Comparison of ENCODE assay signal across 8 cellular contexts in the genomic region with DNA sequence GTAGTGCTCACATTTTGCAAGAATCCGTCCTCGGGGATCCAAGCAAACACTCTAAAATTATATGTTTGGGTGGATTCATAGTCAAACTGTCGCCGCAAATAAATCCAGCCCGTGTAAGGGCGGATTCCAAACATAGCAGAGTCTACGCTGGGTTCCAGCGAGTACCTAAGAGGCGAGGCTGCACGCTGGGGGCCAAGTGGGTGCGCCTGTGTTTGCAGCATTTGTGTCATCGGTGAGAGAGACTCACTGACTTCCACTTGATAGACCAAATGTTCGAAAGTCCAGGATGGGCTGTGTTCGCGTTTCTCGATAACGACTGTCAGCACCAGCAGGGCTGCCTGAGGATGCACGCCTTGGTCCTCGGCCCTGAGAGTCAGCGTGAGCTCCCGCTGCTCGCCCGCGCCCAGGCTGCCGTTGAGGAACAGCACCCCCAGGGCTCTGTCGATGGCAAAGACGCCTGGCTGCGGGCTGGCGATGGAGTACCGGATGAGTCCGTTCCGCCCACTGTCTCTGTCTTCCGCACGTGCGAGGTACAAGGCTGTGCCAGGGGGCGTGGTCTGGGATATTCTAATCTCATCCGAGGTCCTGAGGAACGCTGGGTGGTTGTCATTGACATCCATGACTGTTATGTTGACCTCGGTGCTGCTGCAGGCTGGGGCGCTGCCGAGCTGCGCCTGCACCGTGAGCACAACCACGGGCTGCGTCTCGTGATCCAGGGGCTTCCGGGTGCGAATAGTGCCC.
DNase-seq lines count a peak whose midpoint lies in the region; ATAC-seq, FAIRE-seq and TF ChIP-seq lines count a peak whose summit lies in the region.

No MANE protein-coding gene starts in this region.

- DNase-seq in amygdala (lab: John Stamatoyannopoulos, UW) (peak in 46 of 56 donors; percentile 4 to 84 (median 42)), left colon (peak; percentile 25 to 39), prostate gland (ENCODE audit: low spot score) (no peak), RCC 7860 (ENCODE audit: low spot score) (no peak)
- peak; percentile 35 to 53 (median 53) for DNase-seq in stimulated activated CD4-positive, alpha-beta T cell treated with anti-CD3 and anti-CD28 coated beads, TNF-alpha, amount 100 ng/mL, for 48 hours (ENCODE audit: low read depth in 3 of 3)

- H3K4me3 ChIP-seq in prostate gland = no peak overlapping the region

- FAIRE-seq in RCC 7860 (lab: Jason Lieb, UNC) = no peak

- 30% methylated on average over 46 of the region's 48 CpGs for WGBS in prostate gland

- TF ChIP-seq POLR2A in prostate gland (IDR thresholded peaks at IDR 0.05) = no peak

- H3K9me3 ChIP-seq in prostate gland = no peaks in the 10 kb centered on the region

- peak overlapping the region; percentile 63 for H3K4me3 Mint-ChIP-seq in T-helper 1 cell treated with Interleukin-12 subunit alpha and Interleukin-12 subunit beta and Interleukin-4 antibody, amounts not matched to agents 30 μg/mL and 1 μg/mL, for 36 hours

- H3K9me3 Mint-ChIP-seq in T-helper 1 cell treated with Interleukin-12 subunit alpha and Interleukin-12 subunit beta and Interleukin-4 antibody, amounts not matched to agents 30 μg/mL and 1 μg/mL, for 36 hours = no peaks in the 10 kb centered on the region

- no peak for TF ChIP-seq CTCF in prostate gland (IDR thresholded peaks at IDR 0.05)

- ATAC-seq in GM18858 (IDR thresholded peaks at IDR 0.05; ENCODE audit: unreplicated experiment) (peak; percentile 82), HG03064 (IDR thresholded peaks at IDR 0.05; ENCODE audit: low read depth, unreplicated experiment) (peak; percentile 75), left colon (peak; percentile 36)

- no peaks in the 10 kb centered on the region for H3K36me3 Mint-ChIP-seq in T-helper 1 cell treated with Interleukin-12 subunit alpha and Interleukin-12 subunit beta and Interleukin-4 antibody, amounts not matched to agents 30 μg/mL and 1 μg/mL, for 36 hours (ENCODE audit: low read depth)

- no peak overlapping the region for H3K27ac ChIP-seq in prostate gland

- no peaks in the 10 kb centered on the region for H3K36me3 ChIP-seq in prostate gland

- H3K27ac Mint-ChIP-seq in T-helper 1 cell treated with Interleukin-12 subunit alpha and Interleukin-12 subunit beta and Interleukin-4 antibody, amounts not matched to agents 30 μg/mL and 1 μg/mL, for 36 hours = no peak overlapping the region

- H3K4me1 ChIP-seq in prostate gland (replicated peaks) = no peaks in the 10 kb centered on the region

- H3K4me1 Mint-ChIP-seq in T-helper 1 cell treated with Interleukin-12 subunit alpha and Interleukin-12 subunit beta and Interleukin-4 antibody, amounts not matched to agents 30 μg/mL and 1 μg/mL, for 36 hours (ENCODE audit: low read depth) = peaks cover 4% of the 10 kb centered on the region

- peaks cover 60% of the 10 kb centered on the region for H3K27me3 Mint-ChIP-seq in T-helper 1 cell treated with Interleukin-12 subunit alpha and Interleukin-12 subunit beta and Interleukin-4 antibody, amounts not matched to agents 30 μg/mL and 1 μg/mL, for 36 hours (ENCODE audit: low read depth)

- no peaks in the 10 kb centered on the region for H3K27me3 ChIP-seq in prostate gland (replicated peaks; ENCODE audit: insufficient read depth)

- intact Hi-C loops in left colon (cut with DNase I, micrococcal nuclease) = no loop called here
- intact Hi-C loops in prostate gland (cut with DNase I) = loop anchor here (5.0 kb wide), 1 partner anchor 174 kb away; no protein-coding TSS in a partner anchor

Comparison
In these comparisons a context has a peak if more than half of its experiments do, and no peak if none do; other contexts are left out.
1. DNase-seq: peak in amygdala (46 of 56), left colon (2 of 2) and stimulated activated CD4-positive, alpha-beta T cell treated with anti-CD3 and anti-CD28 coated beads, TNF-alpha, amount 100 ng/mL, for 48 hours (3 of 3); none in prostate gland (single experiment) and RCC 7860 (single experiment).
2. Peak in every context shown above with its lines, with median percentiles within 50 percentile points of each other: ATAC-seq.